ENCODE assay signal across 20 cellular contexts in the genomic region with DNA sequence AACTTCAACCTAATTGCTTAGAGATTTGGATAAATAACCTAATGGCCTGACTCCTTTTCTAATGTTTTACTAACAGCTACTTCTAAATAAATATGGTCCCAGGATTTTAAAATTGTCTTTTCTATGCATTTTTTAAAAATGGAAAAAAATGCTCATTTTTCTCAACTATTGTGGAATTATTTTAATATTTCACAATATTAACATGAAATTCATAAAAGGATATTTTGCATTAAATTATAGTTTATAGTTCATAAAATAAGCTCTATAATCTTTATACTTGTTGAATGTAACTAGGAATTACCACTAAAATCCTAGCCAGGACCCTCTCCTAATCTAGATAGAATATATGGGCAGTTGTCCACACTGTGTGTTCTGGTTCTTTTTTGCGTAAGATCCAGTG.
"Had no signal": no experiment of that assay in that cellular context is flagged by ENCODE, and none has a peak within 500 bp of the region (broad histone marks: within the 10 kb centered on the region; RNA-seq: fewer than 3 reads in every experiment).

No MANE protein-coding gene starts in this region.

- DNase-seq: activated CD4-positive, alpha-beta memory T cell treated with anti-CD3 and anti-CD28 coated beads, Interleukin-2, amount 10 ng/mL, durations not matched to agents 7 days and 5 days; activated CD4-positive, alpha-beta T cell treated with anti-CD3 and anti-CD28 coated beads for 36 hours; activated CD4-positive, alpha-beta T cell treated with anti-CD3 and anti-CD28 coated beads, Interleukin-2, amount 50 U/mL, for 1 hour; activated CD4-positive, CD25-positive, alpha-beta regulatory T cell; activated gamma-delta T cell; activated T-cell treated with anti-CD3 and anti-CD28 coated beads for 4 hours; activated T-cell treated with anti-CD3 and anti-CD28 coated beads, Interleukin-2, amount 50 U/mL, for 48 hours; colonic mucosa; NCI-H1092; NCI-H1417; NCI-H1930; NCI-H2171; NCI-H2227 treated with DMSO at 0.1 percent for 48 hours; NCI-H526; NCI-H774; SHP77 treated with DMSO at 0.1 percent for 48 hours; T-helper 1 cell had no signal

- H3K27ac ChIP-seq: brain microvascular endothelial cell, colonic mucosa, VCaP had no signal

- H3K4me3 ChIP-seq: colonic mucosa, SK-N-MC had no signal

- H3K9me3 ChIP-seq: colonic mucosa had no signal

- H3K4me1 ChIP-seq: colonic mucosa had no signal

- H3K36me3 ChIP-seq: colonic mucosa had no signal

- H3K27me3 ChIP-seq: brain microvascular endothelial cell, colonic mucosa had no signal
